Comparison of ENCODE assay signal across 15 cellular contexts in the genomic region with DNA sequence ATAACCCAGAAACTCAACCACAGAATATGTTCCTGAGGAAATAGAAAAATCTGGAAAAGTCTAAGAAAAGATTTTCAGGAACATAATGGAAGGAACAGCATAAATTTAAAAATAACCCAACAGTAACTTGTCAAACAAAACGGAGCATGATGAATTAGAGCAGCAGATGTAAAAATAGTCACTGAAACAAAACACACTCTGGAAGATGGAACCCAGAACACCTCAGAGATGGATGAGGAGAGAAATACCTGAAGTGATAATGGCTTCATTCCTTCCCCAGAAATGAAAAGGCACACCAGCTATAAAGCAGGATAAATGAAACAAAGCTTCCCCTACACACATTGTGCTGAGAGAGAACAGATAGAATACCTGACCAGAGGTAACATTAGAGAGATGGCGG. TPM values are rescaled to one million over a fixed set of nuclear protein-coding genes. Genes with fewer than 3 reads are reported as not detected.
DNase-seq lines count a peak whose midpoint lies in the region; ATAC-seq and TF ChIP-seq lines count a peak whose summit lies in the region.
"Had no signal": no experiment of that assay in that cellular context is flagged by ENCODE, and none has a peak within 500 bp of the region (broad histone marks: within the 10 kb centered on the region; RNA-seq: fewer than 3 reads in every experiment).

No MANE protein-coding gene starts in this region.

- H3K27me3 ChIP-seq in right lobe of liver = no peaks in the 10 kb centered on the region
- H3K27me3 ChIP-seq: MG63, thyroid gland had no signal

- no peaks in the 10 kb centered on the region for H3K36me3 ChIP-seq in right lobe of liver
- H3K36me3 ChIP-seq: thyroid gland had no signal

- H3K9me3 Mint-ChIP-seq in activated CD4-positive, alpha-beta T cell treated with anti-CD3 and anti-CD28 coated beads, Interleukin-2, amount 10 ng/mL, durations not matched to agents 24 days and 14 days = no peaks in the 10 kb centered on the region
- H3K9me3 Mint-ChIP-seq in WTC11 = no peaks in the 10 kb centered on the region
- no peaks in the 10 kb centered on the region for H3K9me3 Mint-ChIP-seq in stimulated activated memory B cell treated with anti-CD40 and anti-IgM and Interleukin-4, amounts not matched to agents 10 μg/mL and 1 μg/mL and 100 μg/mL, for 72 hours

- POLR2A ChIA-PET in WTC11 (lab: Charles Lee) = no interaction called here

- CTCF ChIA-PET in WTC11 (lab: Charles Lee) = interaction anchor here (1.2 kb wide), 1 partner anchor 26 kb away, joined by 5 read pairs; no protein-coding TSS in a partner anchor

- H3K27me3 Mint-ChIP-seq in activated CD4-positive, alpha-beta T cell treated with anti-CD3 and anti-CD28 coated beads, Interleukin-2, amount 10 ng/mL, durations not matched to agents 24 days and 14 days = no peaks in the 10 kb centered on the region
- no peaks in the 10 kb centered on the region for H3K27me3 Mint-ChIP-seq in WTC11 (ENCODE audit: low read depth)
- no peaks in the 10 kb centered on the region for H3K27me3 Mint-ChIP-seq in stimulated activated memory B cell treated with anti-CD40 and anti-IgM and Interleukin-4, amounts not matched to agents 10 μg/mL and 1 μg/mL and 100 μg/mL, for 72 hours

- H3K27ac Mint-ChIP-seq in activated CD4-positive, alpha-beta T cell treated with anti-CD3 and anti-CD28 coated beads, Interleukin-2, amount 10 ng/mL, durations not matched to agents 24 days and 14 days = peak overlapping the region; percentile 25
- peak overlapping the region; percentile 13 for H3K27ac Mint-ChIP-seq in WTC11
- peak overlapping the region; percentile 68 for H3K27ac Mint-ChIP-seq in stimulated activated memory B cell treated with anti-CD40 and anti-IgM and Interleukin-4, amounts not matched to agents 10 μg/mL and 1 μg/mL and 100 μg/mL, for 72 hours

- TF ChIP-seq POLR2A in right lobe of liver (IDR thresholded peaks at IDR 0.05) = no peak

- ATAC-seq in WTC11 (no peak), right lobe of liver (no peak), GM21717 (IDR thresholded peaks at IDR 0.05; ENCODE audit: unreplicated experiment) (no peak), GM18868 (IDR thresholded peaks at IDR 0.05; ENCODE audit: unreplicated experiment) (no peak)
- no peak for ATAC-seq in stimulated activated memory B cell treated with anti-CD40 and anti-IgM and Interleukin-4, amounts not matched to agents 10 μg/mL and 1 μg/mL and 100 μg/mL, for 72 hours

- TF ChIP-seq CTCF in WTC11 (IDR thresholded peaks at IDR 0.05) = no peak
- no peak for TF ChIP-seq CTCF in right lobe of liver (IDR thresholded peaks at IDR 0.05)

- peaks cover 29% of the 10 kb centered on the region for H3K4me1 Mint-ChIP-seq in activated CD4-positive, alpha-beta T cell treated with anti-CD3 and anti-CD28 coated beads, Interleukin-2, amount 10 ng/mL, durations not matched to agents 24 days and 14 days
- H3K4me1 Mint-ChIP-seq in WTC11 = peaks cover 26% of the 10 kb centered on the region
- H3K4me1 Mint-ChIP-seq in stimulated activated memory B cell treated with anti-CD40 and anti-IgM and Interleukin-4, amounts not matched to agents 10 μg/mL and 1 μg/mL and 100 μg/mL, for 72 hours = peaks cover 47% of the 10 kb centered on the region

- H3K4me3 Mint-ChIP-seq in activated CD4-positive, alpha-beta T cell treated with anti-CD3 and anti-CD28 coated beads, Interleukin-2, amount 10 ng/mL, durations not matched to agents 24 days and 14 days = peak overlapping the region; percentile 6
- no peak overlapping the region for H3K4me3 Mint-ChIP-seq in WTC11
- H3K4me3 Mint-ChIP-seq in stimulated activated memory B cell treated with anti-CD40 and anti-IgM and Interleukin-4, amounts not matched to agents 10 μg/mL and 1 μg/mL and 100 μg/mL, for 72 hours = peak overlapping the region; percentile 1

- no peak overlapping the region for H3K4me3 ChIP-seq in right lobe of liver
- H3K4me3 ChIP-seq: MG63, thyroid gland had no signal

- peaks cover 27% of the 10 kb centered on the region for H3K36me3 Mint-ChIP-seq in activated CD4-positive, alpha-beta T cell treated with anti-CD3 and anti-CD28 coated beads, Interleukin-2, amount 10 ng/mL, durations not matched to agents 24 days and 14 days (ENCODE audit: low read depth)
- peaks cover 71% of the 10 kb centered on the region for H3K36me3 Mint-ChIP-seq in WTC11
- H3K36me3 Mint-ChIP-seq in stimulated activated memory B cell treated with anti-CD40 and anti-IgM and Interleukin-4, amounts not matched to agents 10 μg/mL and 1 μg/mL and 100 μg/mL, for 72 hours = peaks cover 20% of the 10 kb centered on the region

- WGBS in right lobe of liver (ENCODE audit: insufficient coverage, low coverage, low lambda C conversion rate, missing lambda C conversion rate) = 67% methylated on average over 2 of the region's 2 CpGs

- no peak for DNase-seq in activated CD4-positive, alpha-beta T cell treated with anti-CD3 and anti-CD28 coated beads, Interleukin-2, amount 10 ng/mL, durations not matched to agents 24 days and 14 days
- DNase-seq in activated CD4-positive, alpha-beta T cell treated with anti-CD3 and anti-CD28 coated beads for 1 hour = no peak
- DNase-seq in WTC11 (ENCODE audit: low spot score) = no peak
- DNase-seq in right lobe of liver = no peak
- DNase-seq in cortex of kidney (lab: John Stamatoyannopoulos, UW) = no peak
- DNase-seq: mesendoderm, MG63, NCI-H2171 treated with DMSO at 0.1 percent for 48 hours, thyroid gland had no signal

- peaks cover 0 to 36% (median 19%) of the 10 kb centered on the region in 4 donors for H3K4me1 ChIP-seq in right lobe of liver

- H3K9me3 ChIP-seq in right lobe of liver = no peaks in the 10 kb centered on the region
- H3K9me3 ChIP-seq: MG63, thyroid gland had no signal

- intact Hi-C loops in activated CD4-positive, alpha-beta T cell treated with anti-CD3 and anti-CD28 coated beads, Interleukin-2, amount 10 ng/mL, durations not matched to agents 24 days and 14 days (cut with micrococcal nuclease) = no loop called here
- intact Hi-C loops in right lobe of liver (cut with DNase I) = no loop called here

- H3K27ac ChIP-seq in right lobe of liver = peak overlapping the region in 2 of 3 donors; percentile 35 to 79
- H3K27ac ChIP-seq: HL-60, thyroid gland had no signal

TF ChIP-seq in WTC11, 78 proteins besides CTCF, POLR2A, EP300 and RAD21 (continues in another document):
- TF ChIP-seq MYBL2 (CRISPR knock-in tag; IDR thresholded peaks at IDR 0.05) (no peak), ZNF232 (CRISPR knock-in tag; IDR thresholded peaks at IDR 0.05) (no peak), NR1H2 (CRISPR knock-in tag; IDR thresholded peaks at IDR 0.05) (no peak), CREM (CRISPR knock-in tag; IDR thresholded peaks at IDR 0.05) (no peak), ZNF263 (CRISPR knock-in tag; IDR thresholded peaks at IDR 0.05; ENCODE audit: low read depth) (no peak), CBFB (CRISPR knock-in tag; IDR thresholded peaks at IDR 0.05; ENCODE audit: low read depth) (no peak)
- TF ChIP-seq, protein P1, sequence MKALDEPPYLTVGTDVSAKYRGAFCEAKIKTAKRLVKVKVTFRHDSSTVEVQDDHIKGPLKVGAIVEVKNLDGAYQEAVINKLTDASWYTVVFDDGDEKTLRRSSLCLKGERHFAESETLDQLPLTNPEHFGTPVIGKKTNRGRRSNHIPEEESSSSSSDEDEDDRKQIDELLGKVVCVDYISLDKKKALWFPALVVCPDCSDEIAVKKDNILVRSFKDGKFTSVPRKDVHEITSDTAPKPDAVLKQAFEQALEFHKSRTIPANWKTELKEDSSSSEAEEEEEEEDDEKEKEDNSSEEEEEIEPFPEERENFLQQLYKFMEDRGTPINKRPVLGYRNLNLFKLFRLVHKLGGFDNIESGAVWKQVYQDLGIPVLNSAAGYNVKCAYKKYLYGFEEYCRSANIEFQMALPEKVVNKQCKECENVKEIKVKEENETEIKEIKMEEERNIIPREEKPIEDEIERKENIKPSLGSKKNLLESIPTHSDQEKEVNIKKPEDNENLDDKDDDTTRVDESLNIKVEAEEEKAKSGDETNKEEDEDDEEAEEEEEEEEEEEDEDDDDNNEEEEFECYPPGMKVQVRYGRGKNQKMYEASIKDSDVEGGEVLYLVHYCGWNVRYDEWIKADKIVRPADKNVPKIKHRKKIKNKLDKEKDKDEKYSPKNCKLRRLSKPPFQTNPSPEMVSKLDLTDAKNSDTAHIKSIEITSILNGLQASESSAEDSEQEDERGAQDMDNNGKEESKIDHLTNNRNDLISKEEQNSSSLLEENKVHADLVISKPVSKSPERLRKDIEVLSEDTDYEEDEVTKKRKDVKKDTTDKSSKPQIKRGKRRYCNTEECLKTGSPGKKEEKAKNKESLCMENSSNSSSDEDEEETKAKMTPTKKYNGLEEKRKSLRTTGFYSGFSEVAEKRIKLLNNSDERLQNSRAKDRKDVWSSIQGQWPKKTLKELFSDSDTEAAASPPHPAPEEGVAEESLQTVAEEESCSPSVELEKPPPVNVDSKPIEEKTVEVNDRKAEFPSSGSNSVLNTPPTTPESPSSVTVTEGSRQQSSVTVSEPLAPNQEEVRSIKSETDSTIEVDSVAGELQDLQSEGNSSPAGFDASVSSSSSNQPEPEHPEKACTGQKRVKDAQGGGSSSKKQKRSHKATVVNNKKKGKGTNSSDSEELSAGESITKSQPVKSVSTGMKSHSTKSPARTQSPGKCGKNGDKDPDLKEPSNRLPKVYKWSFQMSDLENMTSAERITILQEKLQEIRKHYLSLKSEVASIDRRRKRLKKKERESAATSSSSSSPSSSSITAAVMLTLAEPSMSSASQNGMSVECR (CRISPR knock-in tag; IDR thresholded peaks at IDR 0.05; ENCODE audit: borderline replicate concordance) = no peak

RNA-seq across cellular contexts. Expression of gene TK1, which starts 6.3 kb away (rescaled TPM):
- total RNA-seq in activated CD4-positive, alpha-beta T cell treated with anti-CD3 and anti-CD28 coated beads, Interleukin-2, amount 10 ng/mL, durations not matched to agents 24 days and 14 days = 66.7 and 69.0 TPM in 2 replicates
- 72.5 to 84.1 TPM (median 82.6 TPM) in 3 replicates for total RNA-seq in WTC11 (2021)
- 1 to 10 TPM; 2.1 to 8.3 (median 4.7) TPM for total RNA-seq in right lobe of liver

RNA-seq across cellular contexts. Expression of gene AFMID, which starts 6.7 kb away (rescaled TPM):
- 31.0 and 33.4 TPM in 2 replicates for total RNA-seq in activated CD4-positive, alpha-beta T cell treated with anti-CD3 and anti-CD28 coated beads, Interleukin-2, amount 10 ng/mL, durations not matched to agents 24 days and 14 days
- total RNA-seq in WTC11 (2021) = 45.1 to 58.7 TPM (median 48.8 TPM) in 3 replicates
- 100 to 1,000 TPM in 5 of 6 experiments, 10 to 100 TPM in 1; 96.6 to 156 (median 142) TPM for total RNA-seq in right lobe of liver

RNA-seq across cellular contexts. Expression of gene SYNGR2, which starts 12.1 kb away (rescaled TPM):
- total RNA-seq in activated CD4-positive, alpha-beta T cell treated with anti-CD3 and anti-CD28 coated beads, Interleukin-2, amount 10 ng/mL, durations not matched to agents 24 days and 14 days = 123 and 125 TPM in 2 replicates
- total RNA-seq in WTC11 (2021) = 47.7 to 50.3 TPM (median 50.2 TPM) in 3 replicates
- 10 to 100 TPM; 43.3 to 55.8 (median 50.4) TPM for total RNA-seq in right lobe of liver

RNA-seq across cellular contexts. Expression of gene BIRC5, which starts 33.5 kb away (rescaled TPM):
- 38.7 and 40.6 TPM in 2 replicates for total RNA-seq in activated CD4-positive, alpha-beta T cell treated with anti-CD3 and anti-CD28 coated beads, Interleukin-2, amount 10 ng/mL, durations not matched to agents 24 days and 14 days
- total RNA-seq in WTC11 (2021) (115 to 117 TPM (median 117 TPM) in 3 replicates), right lobe of liver (1 to 10 TPM in 4 of 6 experiments, under 1 TPM in 2; 0.57 to 2.0 (median 1.4) TPM)

RNA-seq across cellular contexts. Expression of gene C17orf99, which starts 34.3 kb away (rescaled TPM):
- total RNA-seq in activated CD4-positive, alpha-beta T cell treated with anti-CD3 and anti-CD28 coated beads, Interleukin-2, amount 10 ng/mL, durations not matched to agents 24 days and 14 days = not detected in 2 replicates
- total RNA-seq in WTC11 (2021) (not detected in 3 replicates), right lobe of liver (not detected)
- total RNA-seq: A172, endothelial cell of umbilical vein, thyroid gland had no signal

Comparison
In these comparisons a context has a peak if more than half of its experiments do, and no peak if none do; other contexts are left out.
1. H3K27ac Mint-ChIP-seq: peak in every context shown above with its lines; median percentile 68 in stimulated activated memory B cell treated with anti-CD40 and anti-IgM and Interleukin-4, amounts not matched to agents 10 μg/mL and 1 μg/mL and 100 μg/mL, for 72 hours; 25 in activated CD4-positive, alpha-beta T cell treated with anti-CD3 and anti-CD28 coated beads, Interleukin-2, amount 10 ng/mL, durations not matched to agents 24 days and 14 days; 13 in WTC11.